Comparison of ENCODE assay signal across 9 cellular contexts in the genomic region with DNA sequence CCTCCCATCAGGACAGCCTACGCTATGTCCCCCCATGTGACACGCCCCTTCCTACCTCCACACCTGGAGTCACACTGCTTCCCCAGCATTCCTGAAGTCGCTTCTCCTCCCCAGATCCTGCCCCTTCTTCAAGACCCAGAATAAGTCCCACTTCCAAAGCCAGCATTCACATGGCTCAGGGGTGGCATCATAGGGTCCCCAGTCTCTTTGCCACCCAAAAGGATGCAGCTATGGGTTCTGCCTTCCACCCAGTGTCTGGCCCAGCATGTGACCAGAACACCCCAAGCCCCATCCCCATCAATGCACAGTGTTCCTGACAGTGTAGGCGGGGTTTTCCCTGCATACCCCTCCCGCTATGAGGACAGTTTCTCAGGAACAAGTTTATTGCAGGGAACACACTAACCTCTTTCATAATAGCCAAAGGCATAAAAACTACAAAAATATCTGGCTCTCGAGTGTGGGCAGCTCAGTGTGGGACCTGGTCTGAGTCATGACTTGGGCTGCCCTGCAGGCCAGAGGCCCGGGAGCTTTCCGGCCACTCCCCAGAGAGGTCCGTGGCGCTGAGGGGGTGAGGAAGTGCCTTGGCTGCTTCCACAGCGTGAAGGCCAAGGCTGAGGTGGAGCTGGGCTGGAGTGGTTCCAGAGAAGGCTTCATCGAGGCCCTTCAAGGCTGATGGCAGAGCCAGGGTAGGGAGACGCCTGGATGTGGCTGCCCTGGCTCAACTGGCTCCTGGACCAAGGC. TPM values are rescaled to one million over a fixed set of nuclear protein-coding genes. Genes with fewer than 3 reads are reported as not detected.
DNase-seq lines count a peak whose midpoint lies in the region; ATAC-seq and TF ChIP-seq lines count a peak whose summit lies in the region.
"Had no signal": no experiment of that assay in that cellular context is flagged by ENCODE, and none has a peak within 500 bp of the region (broad histone marks: within the 10 kb centered on the region; RNA-seq: fewer than 3 reads in every experiment).

No MANE protein-coding gene starts in this region.

- in situ Hi-C loops in astrocyte of the cerebellum (cut with HindIII; ENCODE audit: low sequenced_read_pairs), result no loop called here

- H3K4me2 ChIP-seq in hepatocyte, result no peak overlapping the region

- no peaks in the 10 kb centered on the region for H3K9me3 ChIP-seq in hepatocyte (ENCODE audit: low read depth)
- no peaks in the 10 kb centered on the region for H3K9me3 ChIP-seq in stomach smooth muscle (ENCODE audit: control insufficient read depth in 2 of 2, low read length in 2 of 2)

- DNase-seq in H7 (peak; percentile 55), astrocyte of the cerebellum (ENCODE audit: low read depth) (peak; percentile 88), hepatocyte (ENCODE audit: low spot score) (peak; percentile 54), NCI-H1092 (lab: John Stamatoyannopoulos, UW) (no peak), iPS-NIHi7 (ENCODE audit: extremely low spot score) (no peak)
- DNase-seq: effector memory CD8-positive, alpha-beta T cell had no signal

- no peaks in the 10 kb centered on the region for H3K9me2 ChIP-seq in hepatocyte (replicated peaks; ENCODE audit: insufficient read depth)

- H4K20me1 ChIP-seq in hepatocyte (ENCODE audit: insufficient read depth, poor library complexity, severe bottlenecking), result no peaks in the 10 kb centered on the region

- no peak overlapping the region for H2AFZ ChIP-seq in hepatocyte

- no peaks in the 10 kb centered on the region for H3K79me2 ChIP-seq in hepatocyte

- ATAC-seq in GM18517 (IDR thresholded peaks at IDR 0.05; ENCODE audit: unreplicated experiment) (no peak), GM19467 (IDR thresholded peaks at IDR 0.05; ENCODE audit: unreplicated experiment) (no peak)
- ATAC-seq: effector memory CD8-positive, alpha-beta T cell had no signal

- no peak overlapping the region for H3K9ac ChIP-seq in stomach smooth muscle (ENCODE audit: low read length in 2 of 2)

- no peaks in the 10 kb centered on the region; the same call in 1 of the 2 replicates for H3K27me3 ChIP-seq in H7 (ENCODE audit: control insufficient read depth, insufficient read depth, low read length)
- H3K27me3 ChIP-seq in hepatocyte, result no peaks in the 10 kb centered on the region
- H3K27me3 ChIP-seq in stomach smooth muscle (ENCODE audit: control insufficient read depth in 1 of 2, insufficient read depth in 2 of 2, low read length in 2 of 2), result no peaks in the 10 kb centered on the region

- TF ChIP-seq CTCF in astrocyte of the cerebellum (IDR thresholded peaks at IDR 0.05; ENCODE audit: low read depth, low read length, missing control alignments) (no peak), hepatocyte (IDR thresholded peaks at IDR 0.05; ENCODE audit: poor library complexity) (no peak)

- H3K36me3 ChIP-seq in H7 (replicated peaks; ENCODE audit: control insufficient read depth, insufficient read depth, low read length), result no peaks in the 10 kb centered on the region
- no peaks in the 10 kb centered on the region for H3K36me3 ChIP-seq in hepatocyte (replicated peaks; ENCODE audit: insufficient read depth, low read depth)
- H3K36me3 ChIP-seq in stomach smooth muscle (ENCODE audit: control insufficient read depth in 2 of 2, insufficient read depth in 2 of 2, low read length in 2 of 2), result peaks cover 9% of the 10 kb centered on the region in 2 donors

- no peak overlapping the region for H3K4me3 ChIP-seq in H7 (ENCODE audit: insufficient read depth, low read depth, low read length)
- H3K4me3 ChIP-seq in astrocyte of the cerebellum (ENCODE audit: low read depth, low read length), result no peak overlapping the region
- no peak overlapping the region for H3K4me3 ChIP-seq in hepatocyte
- H3K4me3 ChIP-seq in stomach smooth muscle (ENCODE audit: low read length in 2 of 2), result no peak overlapping the region

- H3K4me1 ChIP-seq in hepatocyte (ENCODE audit: insufficient read depth) (peaks cover 20% of the 10 kb centered on the region), stomach smooth muscle (ENCODE audit: control insufficient read depth, insufficient read depth, low read length) (peaks cover 53% of the 10 kb centered on the region)

- 68% methylated on average over 13 of the region's 13 CpGs for WGBS in hepatocyte (ENCODE audit: low lambda C conversion rate, missing lambda C conversion rate)

- peak overlapping the region; percentile 4 for H3K27ac ChIP-seq in hepatocyte
- H3K27ac ChIP-seq in stomach smooth muscle (ENCODE audit: low read length), result peak overlapping the region; percentile 18

RNA-seq across cellular contexts. Expression of a gene that starts 5.8 kb away (rescaled TPM):
- 15.1 and 20.5 TPM in 2 replicates for total RNA-seq in H7 (2014; rRNA removed; shearing (Covaris generic))
- total RNA-seq in hepatocyte, result 31.4 and 36.4 TPM in 2 replicates
- polyA plus RNA-seq in hepatocyte, result 27.8 and 32.0 TPM in 2 replicates

RNA-seq across cellular contexts. Expression of a gene that starts 23.3 kb away (rescaled TPM):
- total RNA-seq in H7 (2014; rRNA removed; shearing (Covaris generic)), result 10.3 and 10.8 TPM in 2 replicates
- total RNA-seq in hepatocyte, result 13.6 and 31.5 TPM in 2 replicates
- 37.1 and 56.6 TPM in 2 replicates for polyA plus RNA-seq in hepatocyte

RNA-seq across cellular contexts. Expression of a gene that starts 48.9 kb away (rescaled TPM):
- total RNA-seq in H7 (2014; rRNA removed; shearing (Covaris generic)), result 5.7 and 6.3 TPM in 2 replicates
- 1.7 TPM in 1 of 2 replicates, not detected in the other for total RNA-seq in hepatocyte
- 0.13 TPM in 1 of 2 replicates, not detected in the other for polyA plus RNA-seq in hepatocyte

RNA-seq across cellular contexts. Expression of a gene that starts 56.9 kb away (rescaled TPM):
- 4.8 and 5.0 TPM in 2 replicates for total RNA-seq in H7 (2014; rRNA removed; shearing (Covaris generic))
- 0.32 and 0.63 TPM in 2 replicates for total RNA-seq in hepatocyte
- 0.86 and 1.3 TPM in 2 replicates for polyA plus RNA-seq in hepatocyte

Comparison
In these comparisons a context has a peak if more than half of its experiments do, and no peak if none do; other contexts are left out.
1. DNase-seq: peak in H7 (single experiment), astrocyte of the cerebellum (single experiment) and hepatocyte (single experiment); none in NCI-H1092 (single experiment) and iPS-NIHi7 (single experiment).